27 cellular contexts compared by ENCODE assay signal in the genomic region with DNA sequence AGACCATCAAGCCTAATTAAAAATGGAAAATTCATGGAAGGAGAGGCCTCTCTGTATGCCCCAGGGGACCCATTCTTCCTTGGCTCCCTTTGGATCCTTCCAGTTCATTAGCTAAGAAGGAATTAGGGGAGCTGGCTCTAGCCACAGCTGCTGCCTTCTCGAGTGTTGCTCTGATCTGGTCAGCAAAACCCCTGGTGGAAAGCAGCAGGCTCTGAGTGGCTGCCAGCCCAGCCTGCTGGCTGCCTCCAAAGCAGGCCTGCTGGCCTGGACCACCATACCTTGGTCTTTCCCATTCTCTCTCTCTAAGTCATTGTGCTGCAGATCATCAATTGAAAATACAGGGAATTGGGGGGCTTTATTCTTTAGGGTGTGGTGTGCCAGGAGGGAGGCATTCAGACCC. TPM values are rescaled to one million over a fixed set of nuclear protein-coding genes. Genes with fewer than 3 reads are reported as not detected.
DNase-seq lines count a peak whose midpoint lies in the region; ATAC-seq, FAIRE-seq and TF ChIP-seq lines count a peak whose summit lies in the region.
"Had no signal": no experiment of that assay in that cellular context is flagged by ENCODE, and none has a peak within 500 bp of the region (broad histone marks: within the 10 kb centered on the region; RNA-seq: fewer than 3 reads in every experiment).

No MANE protein-coding gene starts in this region.

- H3K36me3 ChIP-seq in heart left ventricle (no peaks in the 10 kb centered on the region), right atrium auricular region (no peaks in the 10 kb centered on the region), testis (ENCODE audit: low read depth, missing control alignments) (no peaks in the 10 kb centered on the region)
- H3K36me3 ChIP-seq: esophagus squamous epithelium, heart right ventricle, lower lobe of right lung, pancreas, stomach, tibial nerve had no signal

- peaks cover 0 to 17% (median 0%) of the 10 kb centered on the region in 12 donors for H3K4me1 ChIP-seq in heart left ventricle
- peaks cover 0 to 6% of the 10 kb centered on the region in 2 donors for H3K4me1 ChIP-seq in right atrium auricular region
- H3K4me1 ChIP-seq in testis, result no peaks in the 10 kb centered on the region
- H3K4me1 ChIP-seq: esophagus squamous epithelium, foreskin keratinocyte, lower lobe of right lung, stomach, tibial nerve had no signal

- 20 to 40% (median 28%) methylated on average over 1 of the region's 1 CpG for WGBS in heart left ventricle, 4 donors
- WGBS in testis, 2 donors, result 40 to 45% methylated on average over 1 of the region's 1 CpG

- ATAC-seq in heart left ventricle, result peak; percentile 29 to 73 (median 57)
- ATAC-seq: activated CD8-positive, alpha-beta T cell treated with anti-CD3 and anti-CD28 coated beads, Interleukin-2, amount 10 ng/mL, durations not matched to agents 7 days and 5 days; foreskin keratinocyte; GM12878; lower lobe of right lung; mucosa of descending colon; natural killer cell treated with Interleukin-12 subunit alpha and Interleukin-12 subunit beta and Interleukin-15 and Interleukin-18, amount 100 ng/mL, for 72 hours had no signal

- H3K4me3 ChIP-seq in heart left ventricle, result no peak overlapping the region
- no peak overlapping the region for H3K4me3 ChIP-seq in right atrium auricular region
- H3K4me3 ChIP-seq in testis, result no peak overlapping the region
- H3K4me3 ChIP-seq: esophagus squamous epithelium, GM12878, heart right ventricle, lower lobe of right lung, mucosa of descending colon, pancreas, stomach, tibial nerve had no signal

- H3K27ac ChIP-seq in heart left ventricle (no peak overlapping the region), right atrium auricular region (no peak overlapping the region), testis (peak overlapping the region in 1 of 2 donors; percentile 8)
- H3K27ac ChIP-seq: esophagus squamous epithelium, foreskin keratinocyte, heart right ventricle, lower lobe of right lung, pancreas, stomach, tibial nerve had no signal

- peak; percentile 86 for FAIRE-seq in islet of Langerhans (lab: Jason Lieb, UNC)
- FAIRE-seq: pancreas had no signal

- DNase-seq in heart left ventricle (peak in 1 of 5 donors; percentile 25), right atrium auricular region (ENCODE audit: low spot score) (no peak), NCI-H524 (lab: John Stamatoyannopoulos, UW) (peak; percentile 99 to 100), testis (peak; percentile 63), hepatic stellate cell (ENCODE audit: low spot score) (no peak)
- DNase-seq in activated CD4-positive, alpha-beta T cell treated with anti-CD3 and anti-CD28 coated beads, Interleukin-2, amount 50 U/mL, for 4 hours, result no peak
- no peak for DNase-seq in effector CD8-positive, alpha-beta T cell (lab: John Stamatoyannopoulos, UW)
- DNase-seq: activated CD8-positive, alpha-beta T cell treated with anti-CD3 and anti-CD28 coated beads, Interleukin-2, amount 10 ng/mL, durations not matched to agents 7 days and 5 days; activated naive CD4-positive, alpha-beta T cell treated with anti-CD3 and anti-CD28 coated beads for 36 hours; CD4-positive, alpha-beta memory T cell; esophagus squamous epithelium; foreskin keratinocyte; lower lobe of right lung; MM.1S; mucosa of descending colon; NCI-H1417 treated with DMSO at 0.1 percent for 48 hours; NCI-H2029 treated with DMSO at 0.1 percent for 48 hours; SHP77; stimulated activated CD4-positive, alpha-beta T cell treated with anti-CD3 and anti-CD28 coated beads, Interleukin-1b, Interleukin-23, amount 100 ng/mL, for 48 hours; stomach; T-helper 2 cell had no signal

- no peak for TF ChIP-seq POLR2A in heart left ventricle (IDR thresholded peaks at IDR 0.05)
- TF ChIP-seq POLR2A in testis (IDR thresholded peaks at IDR 0.05), result no peak

- no peak for TF ChIP-seq CTCF in heart left ventricle (IDR thresholded peaks at IDR 0.05)
- TF ChIP-seq CTCF in right atrium auricular region (IDR thresholded peaks at IDR 0.05), result no peak
- TF ChIP-seq CTCF in testis (IDR thresholded peaks at IDR 0.05), result no peak

- H3K9me3 ChIP-seq in heart left ventricle, result no peaks in the 10 kb centered on the region
- H3K9me3 ChIP-seq in right atrium auricular region, result no peaks in the 10 kb centered on the region
- H3K9me3 ChIP-seq in testis, result no peaks in the 10 kb centered on the region
- H3K9me3 ChIP-seq: esophagus squamous epithelium, heart right ventricle, lower lobe of right lung, mucosa of descending colon, pancreas, stomach, tibial nerve had no signal

- H3K27me3 ChIP-seq in heart left ventricle, result no peaks in the 10 kb centered on the region
- H3K27me3 ChIP-seq in right atrium auricular region, result no peaks in the 10 kb centered on the region
- H3K27me3 ChIP-seq in testis, result no peaks in the 10 kb centered on the region
- H3K27me3 ChIP-seq: esophagus squamous epithelium, foreskin keratinocyte, heart right ventricle, pancreas, stomach, tibial nerve had no signal

- intact Hi-C loops in heart left ventricle (cut with DNase I), result no loop called here
- intact Hi-C loops in testis (cut with DNase I; ENCODE audit: low total_unique reads), result no loop called here

RNA-seq across cellular contexts. Expression of gene AKAP6, which starts 29.0 kb away (rescaled TPM):
- total RNA-seq in heart left ventricle, result 100 to 1,000 TPM; 157 to 303 (median 232) TPM
- 10 to 100 TPM; 20.4 to 49.3 TPM for polyA plus RNA-seq in heart left ventricle
- 100 to 1,000 TPM; 112 to 117 TPM for total RNA-seq in right atrium auricular region
- 10 to 100 TPM; 26.6 to 30.9 TPM for total RNA-seq in testis
- 30.9 TPM for polyA plus RNA-seq in testis (ENCODE audit: insufficient read depth, low read depth, low replicate concordance)

Comparison
In these comparisons a context has a peak if more than half of its experiments do, and no peak if none do; other contexts are left out.
1. DNase-seq: peak in NCI-H524 (2 of 2) and testis (single experiment); none in right atrium auricular region (single experiment), activated CD4-positive, alpha-beta T cell treated with anti-CD3 and anti-CD28 coated beads, Interleukin-2, amount 50 U/mL, for 4 hours (0 of 2), hepatic stellate cell (single experiment) and effector CD8-positive, alpha-beta T cell (single experiment).